In the genomic region with DNA sequence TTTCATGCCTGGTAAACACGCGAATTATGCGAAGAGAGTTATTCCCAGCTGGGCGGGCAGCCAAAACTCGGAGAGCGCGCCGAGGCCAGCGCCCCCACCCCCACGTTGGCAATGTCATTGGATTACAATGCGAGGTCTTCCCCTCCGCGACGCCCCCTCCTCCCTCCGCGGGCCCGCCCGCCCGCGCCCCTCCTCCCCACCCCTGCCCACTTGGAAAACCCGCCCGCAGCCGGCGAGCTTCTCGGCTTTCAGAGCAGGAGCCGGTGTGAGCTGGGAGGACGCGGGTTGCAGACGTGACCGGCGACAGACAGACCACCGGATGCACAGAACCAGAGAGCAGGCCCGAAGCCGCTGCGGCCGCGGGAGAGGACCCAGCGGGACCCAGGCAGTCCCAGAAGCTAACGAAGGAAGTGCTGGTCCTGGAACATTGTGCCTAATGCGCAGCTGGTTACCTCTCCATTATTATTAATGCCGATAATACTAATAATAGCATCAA, we compare ENCODE assay signal across 9 cellular contexts. TPM values are rescaled to one million over a fixed set of nuclear protein-coding genes. Genes with fewer than 3 reads are reported as not detected.
DNase-seq lines count a peak whose midpoint lies in the region; ATAC-seq, FAIRE-seq and TF ChIP-seq lines count a peak whose summit lies in the region.
"Had no signal": no experiment of that assay in that cellular context is flagged by ENCODE, and none has a peak within 500 bp of the region (broad histone marks: within the 10 kb centered on the region; RNA-seq: fewer than 3 reads in every experiment).

No MANE protein-coding gene starts in this region.

- no peak overlapping the region for H3K27ac ChIP-seq in A549
- no peak overlapping the region for H3K27ac ChIP-seq in lower lobe of right lung

- intact Hi-C loops in lower lobe of right lung (cut with DNase I): loop anchor here (10.0 kb wide), 1 partner anchor 117 kb away; no protein-coding TSS in a partner anchor

- peaks cover 32% of the 10 kb centered on the region for H3K4me1 ChIP-seq in A549
- peaks cover 37% of the 10 kb centered on the region for H3K4me1 ChIP-seq in lower lobe of right lung

- H3K36me3 ChIP-seq in H7 (replicated peaks; ENCODE audit: control insufficient read depth, insufficient read depth, low read length): no peaks in the 10 kb centered on the region
- no peaks in the 10 kb centered on the region for H3K36me3 ChIP-seq in lower lobe of right lung

- TF ChIP-seq CTCF in A549 (IDR thresholded peaks at IDR 0.05): no peak
- no peak for TF ChIP-seq CTCF in lower lobe of right lung (IDR thresholded peaks at IDR 0.05)

- H3K9me3 ChIP-seq in A549 (no peaks in the 10 kb centered on the region), lower lobe of right lung (no peaks in the 10 kb centered on the region)

- POLR2A ChIA-PET in A549 (lab: Yijun Ruan, JAX): no interaction called here

- CTCF ChIA-PET in A549 (lab: Yijun Ruan, JAX): interaction anchor here (1.0 to 16.1 kb wide), 5 partner anchors 24 to 183 kb away, joined by 3 to 400 read pairs (median 4); no protein-coding TSS in a partner anchor

- H3K27me3 ChIP-seq in H7 (ENCODE audit: control insufficient read depth, insufficient read depth, low read length) (peaks cover 49% of the 10 kb centered on the region), lower lobe of right lung (ENCODE audit: low read depth) (peaks cover 66% of the 10 kb centered on the region)

- TF ChIP-seq EP300 in A549 (IDR thresholded peaks at IDR 0.05): no peak

- WGBS in A549 (ENCODE audit: missing lambda C conversion rate): 60% methylated on average over 28 of the region's 41 CpGs

- ATAC-seq in A549 (no peak), lower lobe of right lung (no peak), HG03571 (IDR thresholded peaks at IDR 0.05; ENCODE audit: unreplicated experiment) (no peak), HG03108 (IDR thresholded peaks at IDR 0.05; ENCODE audit: unreplicated experiment) (no peak)

- no peak for DNase-seq in A549 (ENCODE audit: low read depth in 1 of 2, low spot score in 1 of 2)
- DNase-seq in H7: peak; percentile 78
- DNase-seq in activated T-cell treated with anti-CD3 and anti-CD28 coated beads, Interleukin-2, amount 50 U/mL, for 1 hour: peak; percentile 32
- peak; percentile 45 for DNase-seq in lower lobe of right lung
- no peak for DNase-seq in SKM-1 (lab: John Stamatoyannopoulos, UW; ENCODE audit: unreplicated experiment)
- no peak for DNase-seq in midbrain (lab: John Stamatoyannopoulos, UW)

- H3K4me2 ChIP-seq in A549: peak overlapping the region; percentile 75

- no peak for TF ChIP-seq RAD21 in A549 (conservative IDR thresholded peaks at IDR 0.05 in 1 of 2, IDR thresholded peaks at IDR 0.05 in 1 of 2)

- no peak for TF ChIP-seq POLR2A in A549 (IDR thresholded peaks at IDR 0.05; ENCODE audit: low read length)

- FAIRE-seq in A549 (lab: Jason Lieb, UNC): no peak
- FAIRE-seq: GM12892 had no signal

- peak overlapping the region; percentile 37; the same call in 2 of the 3 replicates for H3K4me3 ChIP-seq in A549
- peak overlapping the region; percentile 42 for H3K4me3 ChIP-seq in H7 (ENCODE audit: insufficient read depth, low read depth, low read length)
- H3K4me3 ChIP-seq in lower lobe of right lung: peak overlapping the region; percentile 40

TF ChIP-seq in A549, 52 proteins besides CTCF, POLR2A, EP300 and RAD21:
- TF ChIP-seq JUN (IDR thresholded peaks at IDR 0.05) (no peak), EHMT2 (IDR thresholded peaks at IDR 0.05; ENCODE audit: low read depth) (no peak), MAFK (IDR thresholded peaks at IDR 0.05; ENCODE audit: partially characterized antibody) (no peak), KDM5A (IDR thresholded peaks at IDR 0.05) (no peak), NFE2L2 (conservative IDR thresholded peaks at IDR 0.05; ENCODE audit: low read length) (no peak), EHF (CRISPR knock-in tag; IDR thresholded peaks at IDR 0.05) (no peak), CHD2 (IDR thresholded peaks at IDR 0.05; ENCODE audit: low read length, partially characterized antibody) (no peak), RCOR1 (IDR thresholded peaks at IDR 0.05; ENCODE audit: low read depth, low read length) (no peak), CHD4 (IDR thresholded peaks at IDR 0.05; ENCODE audit: borderline replicate concordance) (no peak), MYC (IDR thresholded peaks at IDR 0.05; ENCODE audit: borderline replicate concordance, low read length) (no peak), ZNF302 (CRISPR knock-in tag; IDR thresholded peaks at IDR 0.05) (no peak)
- TF ChIP-seq, protein P1, sequence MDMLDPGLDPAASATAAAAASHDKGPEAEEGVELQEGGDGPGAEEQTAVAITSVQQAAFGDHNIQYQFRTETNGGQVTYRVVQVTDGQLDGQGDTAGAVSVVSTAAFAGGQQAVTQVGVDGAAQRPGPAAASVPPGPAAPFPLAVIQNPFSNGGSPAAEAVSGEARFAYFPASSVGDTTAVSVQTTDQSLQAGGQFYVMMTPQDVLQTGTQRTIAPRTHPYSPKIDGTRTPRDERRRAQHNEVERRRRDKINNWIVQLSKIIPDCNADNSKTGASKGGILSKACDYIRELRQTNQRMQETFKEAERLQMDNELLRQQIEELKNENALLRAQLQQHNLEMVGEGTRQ (IDR thresholded peaks at IDR 0.05): no peak
- TF ChIP-seq, protein P2, sequence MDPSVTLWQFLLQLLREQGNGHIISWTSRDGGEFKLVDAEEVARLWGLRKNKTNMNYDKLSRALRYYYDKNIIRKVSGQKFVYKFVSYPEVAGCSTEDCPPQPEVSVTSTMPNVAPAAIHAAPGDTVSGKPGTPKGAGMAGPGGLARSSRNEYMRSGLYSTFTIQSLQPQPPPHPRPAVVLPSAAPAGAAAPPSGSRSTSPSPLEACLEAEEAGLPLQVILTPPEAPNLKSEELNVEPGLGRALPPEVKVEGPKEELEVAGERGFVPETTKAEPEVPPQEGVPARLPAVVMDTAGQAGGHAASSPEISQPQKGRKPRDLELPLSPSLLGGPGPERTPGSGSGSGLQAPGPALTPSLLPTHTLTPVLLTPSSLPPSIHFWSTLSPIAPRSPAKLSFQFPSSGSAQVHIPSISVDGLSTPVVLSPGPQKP (IDR thresholded peaks at IDR 0.05; ENCODE audit: low read depth, low read length): no peak

RNA-seq across cellular contexts. Expression of a gene that starts 4.0 kb away (rescaled TPM):
- polyA plus RNA-seq in A549 (2011; rRNA removed) (0.21 and 0.25 TPM in 2 replicates), A549 (2017; fragmentation: RNase III; extraction: RNeasy Plus Mini Kit Qiagen cat#74134 plus additional on column Dnase treatment) (0.67 to 0.92 TPM (median 0.73 TPM) in 3 replicates)
- polyA plus RNA-seq in A549 (2012; cell fraction: cytosol; rRNA removed): 1.5 and 2.0 TPM in 2 replicates
- polyA plus RNA-seq in A549 (2012; cell fraction: nucleus; rRNA removed): 2.2 and 3.4 TPM in 2 replicates
- 0.21 TPM in 1 of 2 replicates, not detected in the other for polyA minus RNA-seq in A549 (2011; rRNA and poly(A)+ RNA removed)
- total RNA-seq in H7 (2014; rRNA removed; shearing (Covaris generic)): 0.78 and 4.1 TPM in 2 replicates
- 2.2 TPM for total RNA-seq in lower lobe of right lung

Comparison
In these comparisons a context has a peak if more than half of its experiments do, and no peak if none do; other contexts are left out.
1. DNase-seq: peak in H7 (single experiment), activated T-cell treated with anti-CD3 and anti-CD28 coated beads, Interleukin-2, amount 50 U/mL, for 1 hour (single experiment) and lower lobe of right lung (single experiment); none in A549 (0 of 2), SKM-1 (single experiment) and midbrain (single experiment).
2. Peak in every context shown above with its lines, with median percentiles within 50 percentile points of each other: H3K4me3 ChIP-seq.